ENCODE assay signal across 25 cellular contexts in the genomic region with DNA sequence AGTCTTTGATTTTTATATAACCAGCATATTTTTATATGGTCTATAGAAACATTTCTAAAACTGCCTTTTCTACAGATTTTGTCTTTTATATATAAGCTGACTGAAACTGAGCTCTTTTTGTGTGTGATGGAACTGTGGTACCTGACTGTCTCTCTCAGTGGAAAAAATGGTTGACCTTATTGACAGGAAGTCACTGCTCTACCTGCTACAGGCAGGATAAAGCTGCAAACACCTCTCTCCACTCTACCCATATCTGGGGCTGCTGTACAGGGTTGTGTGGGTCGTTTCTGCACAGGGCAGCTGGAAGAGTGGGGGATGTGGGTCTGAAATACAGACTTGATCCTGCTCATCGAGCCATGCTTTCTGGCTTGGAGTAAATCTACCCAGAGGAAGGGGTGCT.
"Had no signal": no experiment of that assay in that cellular context is flagged by ENCODE, and none has a peak within 500 bp of the region (broad histone marks: within the 10 kb centered on the region; RNA-seq: fewer than 3 reads in every experiment).

No MANE protein-coding gene starts in this region.

- H3K27me3 Mint-ChIP-seq: effector memory CD8-positive, alpha-beta T cell; naive thymus-derived CD4-positive, alpha-beta T cell had no signal

- H3K9me3 ChIP-seq: gastrocnemius medialis, prostate gland, right atrium auricular region, upper lobe of right lung had no signal

- DNase-seq: cortex of kidney; effector memory CD8-positive, alpha-beta T cell; gastrocnemius medialis; heart left ventricle; kidney; left lung; mesenchymal stem cell; naive thymus-derived CD4-positive, alpha-beta T cell; stimulated activated CD4-positive, alpha-beta T cell treated with anti-CD3 and anti-CD28 coated beads, Interleukin-12 subunit alpha, Interleukin-12 subunit beta, amount 100 ng/mL, for 4 hours; stimulated activated CD4-positive, alpha-beta T cell treated with anti-CD3 and anti-CD28 coated beads, Interleukin-1b, Interleukin-23, amount 100 ng/mL, for 48 hours; stimulated activated CD4-positive, alpha-beta T cell treated with anti-CD3 and anti-CD28 coated beads, Interleukin-4, amount 100 ng/mL, for 1 hour; stimulated activated CD8-positive, alpha-beta memory T cell treated with anti-CD3 and anti-CD28 coated beads, Interleukin-4, amount 100 ng/mL, for 48 hours; stimulated activated naive CD4-positive, alpha-beta T cell treated with Interleukin-2 at 50 U/mL for 16 hours; transverse colon; upper lobe of right lung; uterus had no signal

- H3K4me1 ChIP-seq: gastrocnemius medialis, heart left ventricle, left lung, neural progenitor cell, prostate gland, right atrium auricular region, transverse colon, upper lobe of right lung, uterus had no signal

- H2AFZ ChIP-seq: hepatocyte, neural progenitor cell had no signal

- H3K4me1 Mint-ChIP-seq: mesothelial cell of epicardium; naive thymus-derived CD4-positive, alpha-beta T cell; nephron; neural progenitor cell had no signal

- H3K27ac ChIP-seq: gastrocnemius medialis, heart left ventricle, hepatocyte, left lung, neural progenitor cell, prostate gland, right atrium auricular region, thoracic aorta, transverse colon, upper lobe of right lung, uterus had no signal

- ATAC-seq: effector memory CD8-positive, alpha-beta T cell; gastrocnemius medialis; heart left ventricle; left lung; naive thymus-derived CD4-positive, alpha-beta T cell; sciatic nerve; upper lobe of right lung had no signal

- H3K36me3 ChIP-seq: neural progenitor cell, prostate gland, transverse colon, upper lobe of right lung, uterus had no signal

- H3K4me2 ChIP-seq: hepatocyte, neural progenitor cell, smooth muscle cell had no signal

- H3K4me3 ChIP-seq: gastrocnemius medialis, heart left ventricle, hepatocyte, left lung, neural progenitor cell, prostate gland, right atrium auricular region, smooth muscle cell, thoracic aorta, transverse colon, upper lobe of right lung, uterus had no signal

- H3K36me3 Mint-ChIP-seq: neural progenitor cell had no signal

- H3K9ac ChIP-seq: neural progenitor cell had no signal

- H3K4me3 Mint-ChIP-seq: effector memory CD8-positive, alpha-beta T cell; mesothelial cell of epicardium; naive thymus-derived CD4-positive, alpha-beta T cell; nephron; neural progenitor cell had no signal

- H3K9me3 Mint-ChIP-seq: neural progenitor cell had no signal

- H3K27me3 ChIP-seq: gastrocnemius medialis, heart left ventricle, hepatocyte, left lung, neural progenitor cell, right atrium auricular region, transverse colon, upper lobe of right lung, uterus had no signal

- H3K27ac Mint-ChIP-seq: mesothelial cell of epicardium; naive thymus-derived CD4-positive, alpha-beta T cell; nephron; neural progenitor cell had no signal

- H3K79me2 ChIP-seq: hepatocyte had no signal
